1 cellular context compared by ENCODE assay signal in genomic region chr4:66640216-66640615, GRCh38.
TF ChIP-seq lines count a peak whose summit lies in the region.

No MANE protein-coding gene starts in this region.

TF ChIP-seq in GM23338, 12 proteins besides CTCF, POLR2A, EP300 and RAD21 (continued from another document):
- TF ChIP-seq ZNF462 (CRISPR knock-in tag; IDR thresholded peaks at IDR 0.05): no peak
- no peak for TF ChIP-seq NANOG (IDR thresholded peaks at IDR 0.05; ENCODE audit: borderline replicate concordance)
- TF ChIP-seq POLR2AphosphoS5 (IDR thresholded peaks at IDR 0.05; ENCODE audit: low read depth): no peak
- no peak for TF ChIP-seq STAT1 (IDR thresholded peaks at IDR 0.05; ENCODE audit: unreplicated experiment)
- no peak for TF ChIP-seq JUNB (IDR thresholded peaks at IDR 0.05; ENCODE audit: unreplicated experiment)
- TF ChIP-seq EZH2phosphoT487 (IDR thresholded peaks at IDR 0.05; ENCODE audit: unreplicated experiment): no peak
- TF ChIP-seq ZNF114 (CRISPR knock-in tag; IDR thresholded peaks at IDR 0.05): no peak
- no peak for TF ChIP-seq CREB1 (CRISPR knock-in tag; IDR thresholded peaks at IDR 0.05; ENCODE audit: low read depth)
- no peak for TF ChIP-seq ETS1 (IDR thresholded peaks at IDR 0.05)
- TF ChIP-seq REST (IDR thresholded peaks at IDR 0.05; ENCODE audit: unreplicated experiment): no peak
- TF ChIP-seq ZNF331 (CRISPR knock-in tag; IDR thresholded peaks at IDR 0.05; ENCODE audit: low read depth): no peak
